In the genomic region with DNA sequence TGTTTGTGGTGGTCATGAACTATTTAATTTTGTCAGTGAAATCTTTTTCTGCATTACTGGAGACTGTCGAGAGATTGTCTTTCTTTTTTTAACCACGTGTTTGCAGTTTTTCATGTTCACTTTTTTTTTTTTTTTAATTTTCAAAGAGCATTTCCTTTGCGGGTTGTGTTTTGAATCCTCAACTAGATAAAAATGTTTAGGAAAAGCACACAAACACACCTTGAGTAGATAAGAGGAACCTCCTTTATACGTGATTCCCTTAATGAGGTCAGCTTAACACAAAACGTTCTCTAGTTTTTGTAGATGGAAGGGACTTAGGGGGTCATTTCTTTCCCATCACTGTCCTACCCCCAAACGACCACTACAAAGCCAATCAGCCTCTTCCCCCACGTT, we compare ENCODE assay signal across 8 cellular contexts. TPM values are rescaled to one million over a fixed set of nuclear protein-coding genes. Genes with fewer than 3 reads are reported as not detected.
DNase-seq lines count a peak whose midpoint lies in the region; ATAC-seq and TF ChIP-seq lines count a peak whose summit lies in the region.

No MANE protein-coding gene starts in this region.

- H2BK120ac ChIP-seq in neuronal stem cell (ENCODE audit: low read depth, low read length), result no peak overlapping the region

- intact Hi-C loops in CD8-positive, alpha-beta T cell (cut with DNase I, micrococcal nuclease), result loop anchor here (2.0 to 10.0 kb wide), 6 partner anchors 25 to 1295 kb away; a partner anchor contains a TSS

- no peaks in the 10 kb centered on the region for H3K27me3 Mint-ChIP-seq in CD8-positive, alpha-beta T cell (ENCODE audit: low read depth)
- no peaks in the 10 kb centered on the region for H3K27me3 Mint-ChIP-seq in effector memory CD8-positive, alpha-beta T cell

- H3K9me3 ChIP-seq in CD8-positive, alpha-beta T cell (ENCODE audit: low read length), result no peaks in the 10 kb centered on the region
- H3K9me3 ChIP-seq in neuronal stem cell (replicated peaks in 1 of 2; ENCODE audit: control insufficient read depth in 2 of 2, insufficient read depth in 1 of 2, low read depth in 1 of 2, low read length in 2 of 2), result peaks cover 0 to 7% of the 10 kb centered on the region in 2 donors

- H3K4me3 Mint-ChIP-seq in CD8-positive, alpha-beta T cell, result peak overlapping the region; percentile 83
- peak overlapping the region; percentile 92 to 95 for H3K4me3 Mint-ChIP-seq in effector memory CD8-positive, alpha-beta T cell

- no peaks in the 10 kb centered on the region for H3K79me1 ChIP-seq in neuronal stem cell (ENCODE audit: low read depth, low read length)

- no peak for TF ChIP-seq CTCF in CD8-positive, alpha-beta T cell (IDR thresholded peaks at IDR 0.05)
- TF ChIP-seq CTCF in NB4 (IDR thresholded peaks at IDR 0.05; ENCODE audit: low read depth, low read length), result no peak

- H2BK15ac ChIP-seq in neuronal stem cell (ENCODE audit: low read length), result no peak overlapping the region

- no peak overlapping the region for H2BK5ac ChIP-seq in neuronal stem cell (ENCODE audit: low read length)

- H3K27ac Mint-ChIP-seq in CD8-positive, alpha-beta T cell, result peak overlapping the region; percentile 49
- peak overlapping the region; percentile 80 to 92 for H3K27ac Mint-ChIP-seq in effector memory CD8-positive, alpha-beta T cell

- H3K9me3 Mint-ChIP-seq in CD8-positive, alpha-beta T cell, result no peaks in the 10 kb centered on the region
- H3K9me3 Mint-ChIP-seq in effector memory CD8-positive, alpha-beta T cell, result no peaks in the 10 kb centered on the region

- peak overlapping the region; percentile 92 for H3K4me3 ChIP-seq in CD8-positive, alpha-beta T cell (ENCODE audit: low read depth, low read length)
- peak overlapping the region; percentile 77 for H3K4me3 ChIP-seq in NB4 (ENCODE audit: low read depth, low read length)
- peak overlapping the region; percentile 86 to 99 for H3K4me3 ChIP-seq in neuronal stem cell (ENCODE audit: low read length in 2 of 2)

- no peak overlapping the region for H3K4ac ChIP-seq in neuronal stem cell (ENCODE audit: low read length)

- POLR2A ChIA-PET in CD8-positive, alpha-beta T cell (lab: Charles Lee), result interaction anchor here (1.0 to 3.1 kb wide), 4 partner anchors 9 to 74 kb away, joined by 4 to 37 read pairs (median 4); a partner anchor contains a TSS
- POLR2A ChIA-PET in HEK293T (lab: Yijun Ruan, JAX), result interaction anchor here (1.0 to 3.3 kb wide), 3 partner anchors 13 to 80 kb away, joined by 4 to 35 read pairs (median 12); a partner anchor contains a TSS

- no peak for DNase-seq in CD8-positive, alpha-beta T cell
- DNase-seq in NB4 (ENCODE audit: low read depth) (no peak), neuronal stem cell (ENCODE audit: low spot score) (no peak), DMS114 treated with DMSO at 0.1 percent for 48 hours (lab: John Stamatoyannopoulos, UW; ENCODE audit: unreplicated experiment) (no peak), HEK293T (ENCODE audit: extremely low spot score) (no peak), mucosa of gallbladder (ENCODE audit: low spot score) (no peak)
- DNase-seq in effector memory CD8-positive, alpha-beta T cell, result no peak

- no peaks in the 10 kb centered on the region for H3K27me3 ChIP-seq in CD8-positive, alpha-beta T cell (ENCODE audit: insufficient read depth, low read length)
- H3K27me3 ChIP-seq in neuronal stem cell (ENCODE audit: control insufficient read depth in 3 of 3, insufficient read depth in 3 of 3, low read depth in 1 of 3, low read length in 3 of 3), result no peaks in the 10 kb centered on the region

- H4K91ac ChIP-seq in neuronal stem cell (ENCODE audit: low read depth, low read length, poor library complexity), result no peak overlapping the region

- no peak for ATAC-seq in CD8-positive, alpha-beta T cell
- no peak for ATAC-seq in effector memory CD8-positive, alpha-beta T cell (replicated peaks)
- ATAC-seq in HG03521 (IDR thresholded peaks at IDR 0.05; ENCODE audit: unreplicated experiment), result no peak

- no peak overlapping the region for H3K18ac ChIP-seq in neuronal stem cell (ENCODE audit: low read length)

- H2AFZ ChIP-seq in neuronal stem cell (ENCODE audit: low read length), result no peak overlapping the region

- no CpG with 5 or more reads among the region's 7 CpGs for WGBS in neuronal stem cell (ENCODE audit: extremely low coverage in 2 of 2, insufficient read length in 2 of 2, insufficient replicate concordance in 1 of 2), 2 donors

- peak overlapping the region; percentile 71 for H3K4me2 ChIP-seq in neuronal stem cell (ENCODE audit: insufficient read depth, low read length, poor library complexity, severe bottlenecking)

- no peak overlapping the region for H4K8ac ChIP-seq in neuronal stem cell (ENCODE audit: low read depth, low read length)

- TF ChIP-seq POLR2A in NB4 (IDR thresholded peaks at IDR 0.05; ENCODE audit: extremely low read depth, insufficient read length), result no peak

- H3K14ac ChIP-seq in neuronal stem cell (ENCODE audit: low read length), result no peak overlapping the region

- H3K36me3 Mint-ChIP-seq in CD8-positive, alpha-beta T cell, result peaks cover 2% of the 10 kb centered on the region
- peaks cover 19% of the 10 kb centered on the region for H3K36me3 Mint-ChIP-seq in effector memory CD8-positive, alpha-beta T cell (ENCODE audit: insufficient read depth)

- H3K36me3 ChIP-seq in CD8-positive, alpha-beta T cell (ENCODE audit: insufficient read depth, low read length), result no peaks in the 10 kb centered on the region
- peaks cover 6 to 37% of the 10 kb centered on the region in 2 donors for H3K36me3 ChIP-seq in neuronal stem cell (replicated peaks in 1 of 2; ENCODE audit: control insufficient read depth in 2 of 2, insufficient read depth in 2 of 2, low read length in 2 of 2)

- H2AK5ac ChIP-seq in neuronal stem cell (ENCODE audit: low read depth, low read length), result no peak overlapping the region

- no peak overlapping the region for H3K23ac ChIP-seq in neuronal stem cell (ENCODE audit: low read depth, low read length, poor library complexity)

- CTCF ChIA-PET in CD8-positive, alpha-beta T cell (lab: Charles Lee), result no interaction called here
- CTCF ChIA-PET in HEK293T (lab: Yijun Ruan, JAX), result no interaction called here

- peaks cover 33% of the 10 kb centered on the region for H3K4me1 Mint-ChIP-seq in CD8-positive, alpha-beta T cell (ENCODE audit: low read depth)
- peaks cover 17 to 30% of the 10 kb centered on the region in 2 donors for H3K4me1 Mint-ChIP-seq in effector memory CD8-positive, alpha-beta T cell (ENCODE audit: low read depth in 2 of 2)

- no peak overlapping the region for H2BK12ac ChIP-seq in neuronal stem cell (ENCODE audit: low read length)

- peaks cover 26% of the 10 kb centered on the region for H3K4me1 ChIP-seq in CD8-positive, alpha-beta T cell (ENCODE audit: insufficient read depth, low read length)
- peaks cover 4 to 7% of the 10 kb centered on the region in 2 donors for H3K4me1 ChIP-seq in neuronal stem cell (ENCODE audit: control insufficient read depth in 2 of 2, insufficient read depth in 1 of 2, low read depth in 1 of 2, low read length in 2 of 2)

- H3K9ac ChIP-seq in neuronal stem cell (ENCODE audit: low read depth, low read length, poor library complexity), result peak overlapping the region; percentile 96

- no peak overlapping the region for H3K27ac ChIP-seq in CD8-positive, alpha-beta T cell (ENCODE audit: low read depth, low read length)
- H3K27ac ChIP-seq in neuronal stem cell (replicated peaks; ENCODE audit: low read length), result no peak overlapping the region

TF ChIP-seq in HEK293T, 16 proteins besides CTCF, POLR2A, EP300 and RAD21:
- TF ChIP-seq, protein P1, sequence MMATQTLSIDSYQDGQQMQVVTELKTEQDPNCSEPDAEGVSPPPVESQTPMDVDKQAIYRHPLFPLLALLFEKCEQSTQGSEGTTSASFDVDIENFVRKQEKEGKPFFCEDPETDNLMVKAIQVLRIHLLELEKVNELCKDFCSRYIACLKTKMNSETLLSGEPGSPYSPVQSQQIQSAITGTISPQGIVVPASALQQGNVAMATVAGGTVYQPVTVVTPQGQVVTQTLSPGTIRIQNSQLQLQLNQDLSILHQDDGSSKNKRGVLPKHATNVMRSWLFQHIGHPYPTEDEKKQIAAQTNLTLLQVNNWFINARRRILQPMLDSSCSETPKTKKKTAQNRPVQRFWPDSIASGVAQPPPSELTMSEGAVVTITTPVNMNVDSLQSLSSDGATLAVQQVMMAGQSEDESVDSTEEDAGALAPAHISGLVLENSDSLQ (IDR thresholded peaks at IDR 0.05), result no peak
- TF ChIP-seq TARDBP (IDR thresholded peaks at IDR 0.05) (no peak), FOXK2 (IDR thresholded peaks at IDR 0.05) (no peak), ARNT (IDR thresholded peaks at IDR 0.05) (no peak), HDGF (IDR thresholded peaks at IDR 0.05; ENCODE audit: borderline replicate concordance) (no peak)

RNA-seq across cellular contexts. Expression of a gene that starts 1.1 kb away (rescaled TPM):
- total RNA-seq in CD8-positive, alpha-beta T cell, result 1 to 10 TPM; 2.6 to 3.1 TPM
- polyA plus RNA-seq in neuronal stem cell (2013, experiment 1 of 2), result 81.0 TPM
- 78.7 TPM for polyA plus RNA-seq in neuronal stem cell (2013, experiment 2 of 2)
- total RNA-seq in mucosa of gallbladder, result 5.9 TPM

RNA-seq across cellular contexts. Expression of a gene that starts 41.7 kb away (rescaled TPM):
- total RNA-seq in CD8-positive, alpha-beta T cell, result 10 to 100 TPM; 37.7 to 37.8 TPM
- polyA plus RNA-seq in neuronal stem cell (2013, experiment 1 of 2), result 21.3 TPM
- 22.0 TPM for polyA plus RNA-seq in neuronal stem cell (2013, experiment 2 of 2)
- total RNA-seq in mucosa of gallbladder, result 8.0 TPM

RNA-seq across cellular contexts. Expression of a gene that starts 41.7 kb away (rescaled TPM):
- total RNA-seq in CD8-positive, alpha-beta T cell, result 10 to 100 TPM; 20.2 to 22.3 TPM
- 12.1 TPM for polyA plus RNA-seq in neuronal stem cell (2013, experiment 1 of 2)
- 11.7 TPM for polyA plus RNA-seq in neuronal stem cell (2013, experiment 2 of 2)
- 10.4 TPM for total RNA-seq in mucosa of gallbladder

RNA-seq across cellular contexts. Expression of a gene that starts 42.0 kb away (rescaled TPM):
- total RNA-seq in CD8-positive, alpha-beta T cell, result 1 to 10 TPM; 2.3 to 2.5 TPM
- 2.3 TPM for polyA plus RNA-seq in neuronal stem cell (2013, experiment 1 of 2)
- polyA plus RNA-seq in neuronal stem cell (2013, experiment 2 of 2), result 2.4 TPM
- total RNA-seq in mucosa of gallbladder, result 0.98 TPM
